ENCODE assay signal across 23 cellular contexts in genomic region chr20:50429412-50429811, GRCh38.
A peak's percentile ranks its signal among the peaks of the same experiment; 100 is the strongest.
DNase-seq lines count a peak whose midpoint lies in the region; ATAC-seq, FAIRE-seq and TF ChIP-seq lines count a peak whose summit lies in the region.
"Had no signal": no experiment of that assay in that cellular context is flagged by ENCODE, and none has a peak within 500 bp of the region (broad histone marks: within the 10 kb centered on the region; RNA-seq: fewer than 3 reads in every experiment).

No MANE protein-coding gene starts in this region.

- no peaks in the 10 kb centered on the region for H3K23me2 ChIP-seq in H1 (ENCODE audit: low read depth, low read length)

- H3K27ac Mint-ChIP-seq in stimulated activated naive B cell treated with anti-CD40 and anti-IgM and Interleukin-4, amounts not matched to agents 10 μg/mL and 1 μg/mL and 100 μg/mL, for 72 hours = peak overlapping the region; percentile 25
- H3K27ac Mint-ChIP-seq: B cell; CD4-positive, CD25-positive, alpha-beta regulatory T cell had no signal

- no peak for TF ChIP-seq CTCF in HepG2 (CRISPR knock-in tag; IDR thresholded peaks at IDR 0.05)
- TF ChIP-seq CTCF in right lobe of liver (IDR thresholded peaks at IDR 0.05) = no peak
- TF ChIP-seq CTCF in H1 (IDR thresholded peaks at IDR 0.05; ENCODE audit: control extremely low read depth in 1 of 3, insufficient read depth in 1 of 3, low read depth in 1 of 3, low read length in 3 of 3) = no peak
- TF ChIP-seq CTCF in vagina (IDR thresholded peaks at IDR 0.05) = no peak

- DNase-seq in HepG2 (ENCODE audit: low spot score) (no peak), right lobe of liver (no peak), H1 (ENCODE audit: low read depth in 1 of 2, low spot score in 2 of 2) (no peak), mesenchymal stem cell (no peak), DMS 273 (lab: John Stamatoyannopoulos, UW; ENCODE audit: unreplicated experiment) (no peak), vagina (ENCODE audit: extremely low spot score in 2 of 2) (no peak), iPS-NIHi11 (ENCODE audit: low spot score) (no peak)
- no peak for DNase-seq in stimulated activated naive B cell treated with anti-CD40 and anti-IgM and Interleukin-4, amounts not matched to agents 10 μg/mL and 1 μg/mL and 100 μg/mL, for 72 hours
- DNase-seq: 8988T; Caco-2; CD4-positive, CD25-positive, alpha-beta regulatory T cell; GF-D8; GM23248; HCEC 1CT; NCI-H187; NCI-H2107; NCI-H2227 treated with DMSO at 0.1 percent for 48 hours; NCI-H510A treated with DMSO at 0.1 percent for 48 hours; NCI-H774; OCI-M1; SHP77 treated with DMSO at 0.1 percent for 48 hours had no signal

- POLR2A ChIA-PET in HepG2 (lab: Yijun Ruan, JAX) = interaction anchor here (1.3 to 1.6 kb wide), 3 partner anchors 13 to 40 kb away, joined by 3 to 4 read pairs (median 3); no protein-coding TSS in a partner anchor
- POLR2A ChIA-PET in H1 (lab: Charles Lee; ENCODE audit: partially characterized antibody) = no interaction called here

- H3K4me1 ChIP-seq in HepG2 (ENCODE audit: insufficient read depth, low read length) (peaks cover 84% of the 10 kb centered on the region), right lobe of liver (peaks cover 0 to 12% (median 3%) of the 10 kb centered on the region in 4 donors), H1 (replicated peaks in 1 of 4; ENCODE audit: control insufficient read depth in 3 of 4, insufficient read depth in 4 of 4, low read length in 3 of 4) (peaks cover 0 to 17% (median 0%) of the 10 kb centered on the region in 4 experiments; a peak in 5 of 7 replicates), mesenchymal stem cell (ENCODE audit: control insufficient read depth, insufficient read depth, low read depth, low read length) (peaks cover 14% of the 10 kb centered on the region), vagina (peaks cover 38% of the 10 kb centered on the region)

- H3K4ac ChIP-seq in H1 (replicated peaks; ENCODE audit: insufficient read length, low read depth, low read length) (no peak overlapping the region), mesenchymal stem cell (ENCODE audit: low read depth in 1 of 2, low read length in 2 of 2) (no peak overlapping the region)

- WGBS in HepG2 (ENCODE audit: low lambda C conversion rate) = 43% methylated on average over 5 of the region's 5 CpGs
- WGBS in right lobe of liver (ENCODE audit: insufficient coverage, low coverage, low lambda C conversion rate, missing lambda C conversion rate) = 88% methylated on average over 3 of the region's 5 CpGs
- 77% methylated on average over 5 of the region's 5 CpGs; no CpG with 5 or more reads in 1 of the 2 experiments for WGBS in H1 (ENCODE audit: extremely low coverage in 1 of 2, insufficient coverage in 1 of 2, insufficient read length in 1 of 2, insufficient replicate concordance in 2 of 2, low coverage in 1 of 2, low lambda C conversion rate in 2 of 2, missing lambda C conversion rate in 1 of 2), 2 experiments
- WGBS in mesenchymal stem cell = 78% methylated on average over 5 of the region's 5 CpGs

- no peaks in the 10 kb centered on the region for H4K20me1 ChIP-seq in HepG2 (ENCODE audit: insufficient read depth, low read length)
- H4K20me1 ChIP-seq in H1 (replicated peaks in 1 of 2; ENCODE audit: control insufficient read depth in 1 of 2, insufficient read depth in 2 of 2, low read length in 2 of 2) = no peaks in the 10 kb centered on the region

- H3K27ac ChIP-seq in HepG2 (ENCODE audit: extremely low read length, insufficient read depth, low read length) = no peak overlapping the region
- H3K27ac ChIP-seq in right lobe of liver = no peak overlapping the region
- H3K27ac ChIP-seq in H1 (ENCODE audit: low read depth, low read length) = no peak overlapping the region
- H3K27ac ChIP-seq in mesenchymal stem cell (ENCODE audit: low read length, poor library complexity, severe bottlenecking) = no peak overlapping the region
- H3K27ac ChIP-seq in vagina = no peak overlapping the region
- H3K27ac ChIP-seq: GM23248 had no signal

- H3K4me2 ChIP-seq in HepG2 (ENCODE audit: low read depth, low read length) (no peak overlapping the region), H1 (ENCODE audit: insufficient read depth in 1 of 2, low read depth in 2 of 2, low read length in 2 of 2) (no peak overlapping the region), mesenchymal stem cell (ENCODE audit: low read length, poor library complexity, severe bottlenecking) (no peak overlapping the region)

- H3K27me3 Mint-ChIP-seq in stimulated activated naive B cell treated with anti-CD40 and anti-IgM and Interleukin-4, amounts not matched to agents 10 μg/mL and 1 μg/mL and 100 μg/mL, for 72 hours = peaks cover 24 to 37% of the 10 kb centered on the region in 2 donors

- no peak overlapping the region for H2AFZ ChIP-seq in HepG2 (ENCODE audit: low read length)
- H2AFZ ChIP-seq in H1 (ENCODE audit: low read length) = no peak overlapping the region
- H2AFZ ChIP-seq in mesenchymal stem cell (ENCODE audit: low read depth, low read length) = no peak overlapping the region
- H2AFZ ChIP-seq: GM23248 had no signal

- intact Hi-C loops in HepG2 (cut with micrococcal nuclease; ENCODE audit: unreplicated experiment) = no loop called here
- intact Hi-C loops in right lobe of liver (cut with DNase I) = no loop called here
- intact Hi-C loops in vagina (cut with DNase I) = no loop called here

- no peak overlapping the region for H3K4me3 Mint-ChIP-seq in stimulated activated naive B cell treated with anti-CD40 and anti-IgM and Interleukin-4, amounts not matched to agents 10 μg/mL and 1 μg/mL and 100 μg/mL, for 72 hours
- H3K4me3 Mint-ChIP-seq: B cell; CD4-positive, CD25-positive, alpha-beta regulatory T cell had no signal

- H3K36me3 ChIP-seq in HepG2 (replicated peaks in 1 of 2; ENCODE audit: control insufficient read depth in 1 of 2, insufficient read depth in 2 of 2, low read length in 2 of 2) = no peaks in the 10 kb centered on the region
- H3K36me3 ChIP-seq in right lobe of liver = no peaks in the 10 kb centered on the region
- H3K36me3 ChIP-seq in H1 (ENCODE audit: control insufficient read depth in 2 of 4, insufficient read depth in 4 of 4, low read length in 3 of 4) = no peaks in the 10 kb centered on the region
- H3K36me3 ChIP-seq in mesenchymal stem cell (ENCODE audit: control insufficient read depth in 1 of 2, insufficient read depth in 2 of 2, low read depth in 1 of 2, low read length in 2 of 2) = no peaks in the 10 kb centered on the region
- H3K36me3 ChIP-seq in vagina = no peaks in the 10 kb centered on the region

- no peaks in the 10 kb centered on the region for H3K9me3 Mint-ChIP-seq in stimulated activated naive B cell treated with anti-CD40 and anti-IgM and Interleukin-4, amounts not matched to agents 10 μg/mL and 1 μg/mL and 100 μg/mL, for 72 hours
- H3K9me3 Mint-ChIP-seq: CD4-positive, CD25-positive, alpha-beta regulatory T cell had no signal

- no peaks in the 10 kb centered on the region for H3K79me1 ChIP-seq in H1 (ENCODE audit: low read depth, low read length)
- H3K79me1 ChIP-seq in mesenchymal stem cell (replicated peaks; ENCODE audit: low read length, poor library complexity, severe bottlenecking) = no peaks in the 10 kb centered on the region

- H2AK5ac ChIP-seq in H1 (ENCODE audit: low read depth, low read length) (no peak overlapping the region), mesenchymal stem cell (ENCODE audit: low read length, severe bottlenecking) (no peak overlapping the region)

- H4K8ac ChIP-seq in H1 (ENCODE audit: extremely low read depth, insufficient read depth, low read length) (peak overlapping the region; percentile 9; the same call in 1 of the 2 replicates), mesenchymal stem cell (ENCODE audit: low read length) (no peak overlapping the region)

- no peak overlapping the region for H3K23ac ChIP-seq in H1 (ENCODE audit: insufficient read length)
- no peak overlapping the region for H3K23ac ChIP-seq in mesenchymal stem cell (ENCODE audit: low read length in 2 of 2)

- FAIRE-seq in HepG2 (lab: Jason Lieb, UNC) (no peak), H1 (lab: Jason Lieb, UNC) (no peak)
- FAIRE-seq: GM12878 had no signal

- H3K36me3 Mint-ChIP-seq in stimulated activated naive B cell treated with anti-CD40 and anti-IgM and Interleukin-4, amounts not matched to agents 10 μg/mL and 1 μg/mL and 100 μg/mL, for 72 hours = no peaks in the 10 kb centered on the region
- H3K36me3 Mint-ChIP-seq: CD4-positive, CD25-positive, alpha-beta regulatory T cell had no signal

- H2BK5ac ChIP-seq in H1 (ENCODE audit: low read depth, low read length) (no peak overlapping the region), mesenchymal stem cell (ENCODE audit: low read depth, low read length, poor library complexity, severe bottlenecking) (no peak overlapping the region)

- H2BK12ac ChIP-seq in H1 (ENCODE audit: low read depth, low read length) = no peak overlapping the region
- peak overlapping the region; percentile 70 to 93 for H2BK12ac ChIP-seq in mesenchymal stem cell (ENCODE audit: low read length in 2 of 2)

- H3K18ac ChIP-seq in H1 (ENCODE audit: extremely low read depth, low read length) (no peak overlapping the region), mesenchymal stem cell (ENCODE audit: low read depth in 1 of 2, low read length in 2 of 2) (peak overlapping the region; percentile 7 to 40)

- CTCF ChIA-PET in HepG2 (lab: Yijun Ruan, JAX; ENCODE audit: low intra/inter-chr PET ratio, low total read pairs) = no interaction called here
- CTCF ChIA-PET in H1 (lab: Charles Lee; ENCODE audit: partially characterized antibody) = interaction anchor here (0.8 kb wide), 1 partner anchor 35 kb away, joined by 3 read pairs; no protein-coding TSS in a partner anchor

- H2BK15ac ChIP-seq in H1 (ENCODE audit: low read length) (no peak overlapping the region), mesenchymal stem cell (ENCODE audit: low read depth, poor library complexity, severe bottlenecking) (no peak overlapping the region)

- no TSS peak for BruUV-seq in HepG2 (replicated peaks; lab: Mats Ljungman, UMichigan)

- H3K9ac ChIP-seq in HepG2 (ENCODE audit: insufficient read depth, low read depth, low read length) (no peak overlapping the region), H1 (replicated peaks in 1 of 4; ENCODE audit: extremely low read depth in 1 of 4, low read depth in 3 of 4, low read length in 3 of 4) (no peak overlapping the region), mesenchymal stem cell (ENCODE audit: low read length) (no peak overlapping the region)
- H3K9ac ChIP-seq: GM23248 had no signal

- H3K56ac ChIP-seq in H1 (replicated peaks; ENCODE audit: insufficient read length, low read depth, low read length) = no peak overlapping the region

- H3K9me3 ChIP-seq in HepG2 (ENCODE audit: low read length) (no peaks in the 10 kb centered on the region), right lobe of liver (no peaks in the 10 kb centered on the region), H1 (ENCODE audit: insufficient read depth in 2 of 2, low read depth in 1 of 2, low read length in 1 of 2) (no peaks in the 10 kb centered on the region), mesenchymal stem cell (ENCODE audit: control insufficient read depth, low read length) (no peaks in the 10 kb centered on the region), vagina (no peaks in the 10 kb centered on the region)
- H3K9me3 ChIP-seq: Caco-2 had no signal

- H3K4me1 Mint-ChIP-seq in stimulated activated naive B cell treated with anti-CD40 and anti-IgM and Interleukin-4, amounts not matched to agents 10 μg/mL and 1 μg/mL and 100 μg/mL, for 72 hours = peaks cover 0 to 7% of the 10 kb centered on the region in 2 donors
- H3K4me1 Mint-ChIP-seq: B cell; CD4-positive, CD25-positive, alpha-beta regulatory T cell had no signal

- H3K4me3 ChIP-seq in HepG2 (replicated peaks in 1 of 3; ENCODE audit: insufficient read depth in 1 of 3, low read depth in 2 of 3, low read length in 3 of 3) = no peak overlapping the region
- H3K4me3 ChIP-seq in right lobe of liver = no peak overlapping the region
- no peak overlapping the region for H3K4me3 ChIP-seq in H1 (ENCODE audit: extremely low read depth in 1 of 4, insufficient read depth in 2 of 4, low read depth in 3 of 4, low read length in 4 of 4)
- no peak overlapping the region for H3K4me3 ChIP-seq in mesenchymal stem cell (ENCODE audit: insufficient read depth in 1 of 2, low read depth in 1 of 2, low read length in 2 of 2)
- no peak overlapping the region for H3K4me3 ChIP-seq in vagina
- H3K4me3 ChIP-seq: GM12878, GM23248 had no signal

- no peak overlapping the region for H2BK20ac ChIP-seq in H1 (ENCODE audit: low read length)

- ATAC-seq in HepG2 = no peak
- ATAC-seq in right lobe of liver = no peak
- no peak for ATAC-seq in stimulated activated naive B cell treated with anti-CD40 and anti-IgM and Interleukin-4, amounts not matched to agents 10 μg/mL and 1 μg/mL and 100 μg/mL, for 72 hours (replicated peaks)
- ATAC-seq: GM12878 had no signal

- H2BK120ac ChIP-seq in H1 (replicated peaks; ENCODE audit: low read depth, low read length) = no peak overlapping the region
- no peak overlapping the region for H2BK120ac ChIP-seq in mesenchymal stem cell (ENCODE audit: low read depth, low read length)

- H3K27me3 ChIP-seq in HepG2 (ENCODE audit: control insufficient read depth in 1 of 2, insufficient read depth in 2 of 2, low read length in 2 of 2) = no peaks in the 10 kb centered on the region; a peak in 1 of 5 replicates
- H3K27me3 ChIP-seq in right lobe of liver = no peaks in the 10 kb centered on the region
- no peaks in the 10 kb centered on the region for H3K27me3 ChIP-seq in H1 (replicated peaks in 1 of 4; ENCODE audit: control insufficient read depth in 3 of 4, extremely low read depth in 1 of 4, insufficient read depth in 3 of 4, low read length in 3 of 4)
- H3K27me3 ChIP-seq in mesenchymal stem cell (ENCODE audit: control insufficient read depth in 1 of 2, insufficient read depth in 1 of 2, low read length in 2 of 2) = no peaks in the 10 kb centered on the region
- no peaks in the 10 kb centered on the region for H3K27me3 ChIP-seq in vagina

- no peak for TF ChIP-seq POLR2A in HepG2 (IDR thresholded peaks at IDR 0.05; ENCODE audit: insufficient read depth in 1 of 2, low read depth in 2 of 2, low read length in 2 of 2)
- no peak for TF ChIP-seq POLR2A in right lobe of liver (IDR thresholded peaks at IDR 0.05)
- TF ChIP-seq POLR2A in H1 (IDR thresholded peaks at IDR 0.05; ENCODE audit: control extremely low read depth in 1 of 2, low read depth in 2 of 2, low read length in 2 of 2) = no peak
- no peak for TF ChIP-seq POLR2A in vagina (IDR thresholded peaks at IDR 0.05)

- in situ Hi-C loops in HepG2 (cut with HindIII; ENCODE audit: extremely low pct_ligation_motif_present, low pct_unique_long_range_greater_than_20kb) = no loop called here

- H4K91ac ChIP-seq in H1 (replicated peaks; ENCODE audit: insufficient read length, low read length) (no peak overlapping the region), mesenchymal stem cell (ENCODE audit: low read length) (peak overlapping the region; percentile 64)

- H3K79me2 ChIP-seq in HepG2 (ENCODE audit: insufficient read depth, low read length) (no peaks in the 10 kb centered on the region), H1 (ENCODE audit: control insufficient read depth in 1 of 2, insufficient read depth in 2 of 2, low read length in 2 of 2) (no peaks in the 10 kb centered on the region)

- TF ChIP-seq RAD21 in HepG2 (CRISPR knock-in tag; IDR thresholded peaks at IDR 0.05) (no peak), H1 (IDR thresholded peaks at IDR 0.05 in 1 of 2, conservative IDR thresholded peaks at IDR 0.05 in 1 of 2; ENCODE audit: low read depth in 2 of 2, low read length in 2 of 2) (no peak)

- H4K5ac ChIP-seq in H1 (ENCODE audit: insufficient read length, low read depth, low read length) = no peak overlapping the region

- H3K14ac ChIP-seq in H1 (ENCODE audit: insufficient read length) (no peak overlapping the region), mesenchymal stem cell (ENCODE audit: low read length in 2 of 2) (no peak overlapping the region)

- TF ChIP-seq EP300 in HepG2 (IDR thresholded peaks at IDR 0.05; ENCODE audit: low read depth in 2 of 2, low read length in 2 of 2) (no peak), HepG2 (CRISPR knock-in tag; IDR thresholded peaks at IDR 0.05; ENCODE audit: borderline replicate concordance) (no peak), H1 (IDR thresholded peaks at IDR 0.05; ENCODE audit: borderline replicate concordance in 1 of 2, low read depth in 2 of 2, low read length in 2 of 2) (no peak)

Comparison
In these comparisons a context has a peak if more than half of its experiments do, and no peak if none do; other contexts are left out.
1. Of the 41 proteins assayed by ChIP-seq in both HepG2 and H1: peak only in HepG2: FOSL1; only in H1: none; in both: none; in neither: 40.